1 cellular context compared by ENCODE assay signal in the genomic region with DNA sequence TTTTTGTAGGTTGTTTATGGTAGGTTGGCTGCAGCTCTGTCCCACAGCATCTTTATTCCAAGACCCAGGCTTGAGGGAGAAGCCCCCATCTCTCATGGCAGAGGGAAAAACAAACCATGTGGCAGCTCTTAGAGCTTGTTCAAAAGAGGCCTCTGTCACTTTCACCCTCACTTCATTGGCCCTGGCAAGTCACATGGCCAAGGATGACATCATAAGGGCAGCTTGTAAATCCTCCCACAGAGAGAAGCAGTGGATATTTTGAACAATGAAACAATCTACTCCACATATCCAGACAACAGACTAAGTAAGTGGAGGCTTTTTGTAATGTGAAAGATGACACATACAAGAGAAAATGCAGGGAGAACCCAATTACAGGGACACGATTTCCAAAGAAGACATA.
TF ChIP-seq lines count a peak whose summit lies in the region.

No MANE protein-coding gene starts in this region.

TF ChIP-seq in HepG2, 621 proteins besides CTCF, POLR2A, EP300 and RAD21 (continued from another document):
- TF ChIP-seq, protein P1, sequence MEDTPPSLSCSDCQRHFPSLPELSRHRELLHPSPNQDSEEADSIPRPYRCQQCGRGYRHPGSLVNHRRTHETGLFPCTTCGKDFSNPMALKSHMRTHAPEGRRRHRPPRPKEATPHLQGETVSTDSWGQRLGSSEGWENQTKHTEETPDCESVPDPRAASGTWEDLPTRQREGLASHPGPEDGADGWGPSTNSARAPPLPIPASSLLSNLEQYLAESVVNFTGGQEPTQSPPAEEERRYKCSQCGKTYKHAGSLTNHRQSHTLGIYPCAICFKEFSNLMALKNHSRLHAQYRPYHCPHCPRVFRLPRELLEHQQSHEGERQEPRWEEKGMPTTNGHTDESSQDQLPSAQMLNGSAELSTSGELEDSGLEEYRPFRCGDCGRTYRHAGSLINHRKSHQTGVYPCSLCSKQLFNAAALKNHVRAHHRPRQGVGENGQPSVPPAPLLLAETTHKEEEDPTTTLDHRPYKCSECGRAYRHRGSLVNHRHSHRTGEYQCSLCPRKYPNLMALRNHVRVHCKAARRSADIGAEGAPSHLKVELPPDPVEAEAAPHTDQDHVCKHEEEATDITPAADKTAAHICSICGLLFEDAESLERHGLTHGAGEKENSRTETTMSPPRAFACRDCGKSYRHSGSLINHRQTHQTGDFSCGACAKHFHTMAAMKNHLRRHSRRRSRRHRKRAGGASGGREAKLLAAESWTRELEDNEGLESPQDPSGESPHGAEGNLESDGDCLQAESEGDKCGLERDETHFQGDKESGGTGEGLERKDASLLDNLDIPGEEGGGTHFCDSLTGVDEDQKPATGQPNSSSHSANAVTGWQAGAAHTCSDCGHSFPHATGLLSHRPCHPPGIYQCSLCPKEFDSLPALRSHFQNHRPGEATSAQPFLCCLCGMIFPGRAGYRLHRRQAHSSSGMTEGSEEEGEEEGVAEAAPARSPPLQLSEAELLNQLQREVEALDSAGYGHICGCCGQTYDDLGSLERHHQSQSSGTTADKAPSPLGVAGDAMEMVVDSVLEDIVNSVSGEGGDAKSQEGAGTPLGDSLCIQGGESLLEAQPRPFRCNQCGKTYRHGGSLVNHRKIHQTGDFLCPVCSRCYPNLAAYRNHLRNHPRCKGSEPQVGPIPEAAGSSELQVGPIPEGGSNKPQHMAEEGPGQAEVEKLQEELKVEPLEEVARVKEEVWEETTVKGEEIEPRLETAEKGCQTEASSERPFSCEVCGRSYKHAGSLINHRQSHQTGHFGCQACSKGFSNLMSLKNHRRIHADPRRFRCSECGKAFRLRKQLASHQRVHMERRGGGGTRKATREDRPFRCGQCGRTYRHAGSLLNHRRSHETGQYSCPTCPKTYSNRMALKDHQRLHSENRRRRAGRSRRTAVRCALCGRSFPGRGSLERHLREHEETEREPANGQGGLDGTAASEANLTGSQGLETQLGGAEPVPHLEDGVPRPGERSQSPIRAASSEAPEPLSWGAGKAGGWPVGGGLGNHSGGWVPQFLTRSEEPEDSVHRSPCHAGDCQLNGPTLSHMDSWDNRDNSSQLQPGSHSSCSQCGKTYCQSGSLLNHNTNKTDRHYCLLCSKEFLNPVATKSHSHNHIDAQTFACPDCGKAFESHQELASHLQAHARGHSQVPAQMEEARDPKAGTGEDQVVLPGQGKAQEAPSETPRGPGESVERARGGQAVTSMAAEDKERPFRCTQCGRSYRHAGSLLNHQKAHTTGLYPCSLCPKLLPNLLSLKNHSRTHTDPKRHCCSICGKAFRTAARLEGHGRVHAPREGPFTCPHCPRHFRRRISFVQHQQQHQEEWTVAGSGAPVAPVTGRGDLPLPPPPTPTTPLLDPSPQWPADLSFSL (CRISPR knock-in tag; IDR thresholded peaks at IDR 0.05), result no peak
- TF ChIP-seq CENPX (CRISPR knock-in tag; IDR thresholded peaks at IDR 0.05), result no peak
